Comparison of ENCODE assay signal across 14 cellular contexts in genomic region chr1:228983661-228984060, GRCh38.
DNase-seq lines count a peak whose midpoint lies in the region; ATAC-seq, FAIRE-seq and TF ChIP-seq lines count a peak whose summit lies in the region.
"Had no signal": no experiment of that assay in that cellular context is flagged by ENCODE, and none has a peak within 500 bp of the region (broad histone marks: within the 10 kb centered on the region; RNA-seq: fewer than 3 reads in every experiment).

No MANE protein-coding gene starts in this region.

- no peaks in the 10 kb centered on the region for H3K9me3 ChIP-seq in HepG2 (ENCODE audit: low read length)
- no peaks in the 10 kb centered on the region for H3K9me3 ChIP-seq in prostate gland
- H3K9me3 ChIP-seq: BLaER1, HAP-1 had no signal

- no peaks in the 10 kb centered on the region for H3K27me3 ChIP-seq in HepG2 (ENCODE audit: control insufficient read depth in 1 of 2, insufficient read depth in 2 of 2, low read length in 2 of 2)
- H3K27me3 ChIP-seq in prostate gland (replicated peaks; ENCODE audit: insufficient read depth) = no peaks in the 10 kb centered on the region
- H3K27me3 ChIP-seq: BLaER1 had no signal

- in situ Hi-C loops in HepG2 (cut with HindIII; ENCODE audit: extremely low pct_ligation_motif_present, low pct_unique_long_range_greater_than_20kb) = no loop called here

- TF ChIP-seq CTCF in HepG2 (CRISPR knock-in tag; IDR thresholded peaks at IDR 0.05) (no peak), prostate gland (IDR thresholded peaks at IDR 0.05) (no peak)

- no peak for ATAC-seq in HepG2

- H3K4me2 ChIP-seq in HepG2 (ENCODE audit: low read depth, low read length) = no peak overlapping the region

- H3K27ac ChIP-seq in HepG2 (ENCODE audit: extremely low read length, insufficient read depth, low read length) = no peak overlapping the region
- peak overlapping the region in 1 of 2 donors; percentile 63 for H3K27ac ChIP-seq in prostate gland
- H3K27ac ChIP-seq: 22Rv1, BLaER1 had no signal

- POLR2A ChIA-PET in HepG2 (lab: Yijun Ruan, JAX) = interaction anchor here (0.7 to 1.6 kb wide), 3 partner anchors 19 to 147 kb away, joined by 3 to 9 read pairs (median 3); no protein-coding TSS in a partner anchor

- TF ChIP-seq POLR2A in HepG2 (IDR thresholded peaks at IDR 0.05; ENCODE audit: insufficient read depth in 1 of 2, low read depth in 2 of 2, low read length in 2 of 2) (no peak), prostate gland (IDR thresholded peaks at IDR 0.05) (no peak)

- no peak overlapping the region for H2AFZ ChIP-seq in HepG2 (ENCODE audit: low read length)

- H3K4me1 ChIP-seq in HepG2 (ENCODE audit: insufficient read depth, low read length) (peaks cover 45% of the 10 kb centered on the region), prostate gland (replicated peaks) (peaks cover 5% of the 10 kb centered on the region)

- no TSS peak for BruUV-seq in HepG2 (replicated peaks; lab: Mats Ljungman, UMichigan)

- DNase-seq in NCI-H82 (lab: John Stamatoyannopoulos, UW) (peak; percentile 23), NCI-H82 treated with DMSO at 0.1 percent for 48 hours (lab: John Stamatoyannopoulos, UW; ENCODE audit: unreplicated experiment) (no peak), dermis blood vessel endothelial cell (peak; percentile 9), HepG2 (ENCODE audit: low spot score) (no peak), prostate gland (ENCODE audit: low spot score) (peak; percentile 71), ecto neural progenitor cell (ENCODE audit: low spot score) (no peak), globus pallidus (ENCODE audit: low spot score) (no peak), NCI-H2081 (lab: John Stamatoyannopoulos, UW) (no peak)
- DNase-seq: AML-193; CD4-positive, CD25-positive, alpha-beta regulatory T cell; GOT3 had no signal

- CTCF ChIA-PET in HepG2 (lab: Yijun Ruan, JAX; ENCODE audit: low intra/inter-chr PET ratio, low total read pairs) = no interaction called here

- H4K20me1 ChIP-seq in HepG2 (ENCODE audit: insufficient read depth, low read length) = no peaks in the 10 kb centered on the region
- H4K20me1 ChIP-seq: BLaER1 had no signal

- TF ChIP-seq EP300 in HepG2 (IDR thresholded peaks at IDR 0.05; ENCODE audit: low read depth in 2 of 2, low read length in 2 of 2) (no peak), HepG2 (CRISPR knock-in tag; IDR thresholded peaks at IDR 0.05; ENCODE audit: borderline replicate concordance) (no peak)

- no peak overlapping the region for H3K4me3 ChIP-seq in HepG2 (replicated peaks in 1 of 3; ENCODE audit: insufficient read depth in 1 of 3, low read depth in 2 of 3, low read length in 3 of 3)
- no peak overlapping the region for H3K4me3 ChIP-seq in prostate gland
- H3K4me3 ChIP-seq: BLaER1, HAP-1 had no signal

- H3K79me2 ChIP-seq in HepG2 (ENCODE audit: insufficient read depth, low read length) = no peaks in the 10 kb centered on the region

- H3K9ac ChIP-seq in HepG2 (ENCODE audit: insufficient read depth, low read depth, low read length) = no peak overlapping the region
- H3K9ac ChIP-seq: BLaER1 had no signal

- no peak for FAIRE-seq in HepG2 (lab: Jason Lieb, UNC)

- 47% methylated on average over 4 of the region's 4 CpGs for WGBS in HepG2 (ENCODE audit: low lambda C conversion rate)
- 49% methylated on average over 4 of the region's 4 CpGs for WGBS in prostate gland

- TF ChIP-seq RAD21 in HepG2 (CRISPR knock-in tag; IDR thresholded peaks at IDR 0.05) = no peak

- intact Hi-C loops in HepG2 (cut with micrococcal nuclease; ENCODE audit: unreplicated experiment) = no loop called here
- intact Hi-C loops in prostate gland (cut with DNase I) = no loop called here

- H3K36me3 ChIP-seq in HepG2 (replicated peaks in 1 of 2; ENCODE audit: control insufficient read depth in 1 of 2, insufficient read depth in 2 of 2, low read length in 2 of 2) (no peaks in the 10 kb centered on the region), prostate gland (no peaks in the 10 kb centered on the region)
- H3K36me3 ChIP-seq: BLaER1, HAP-1 had no signal

TF ChIP-seq in HepG2, 621 proteins besides CTCF, POLR2A, EP300 and RAD21:
- peak; percentile 29; the same call in 1 of the 2 replicates for TF ChIP-seq BHLHE40 (IDR thresholded peaks at IDR 0.05; ENCODE audit: low read length)
- no peak for TF ChIP-seq PRDM4 (CRISPR knock-in tag; IDR thresholded peaks at IDR 0.05; ENCODE audit: borderline replicate concordance)
- no peak for TF ChIP-seq SIX1 (CRISPR knock-in tag; IDR thresholded peaks at IDR 0.05; ENCODE audit: borderline replicate concordance)

Comparison
In these comparisons a context has a peak if more than half of its experiments do, and no peak if none do; other contexts are left out.
1. DNase-seq: peak in NCI-H82 (single experiment), dermis blood vessel endothelial cell (single experiment) and prostate gland (single experiment); none in NCI-H82 treated with DMSO at 0.1 percent for 48 hours (single experiment), HepG2 (single experiment), ecto neural progenitor cell (single experiment), globus pallidus (single experiment) and NCI-H2081 (0 of 2).